ENCODE assay signal across 25 cellular contexts in genomic region chr14:57205953-57206352, GRCh38.
"Had no signal": no experiment of that assay in that cellular context is flagged by ENCODE, and none has a peak within 500 bp of the region (broad histone marks: within the 10 kb centered on the region; RNA-seq: fewer than 3 reads in every experiment).

No MANE protein-coding gene starts in this region.

- H3K79me2 ChIP-seq: hepatocyte had no signal

- H3K4me2 ChIP-seq: hepatocyte had no signal

- DNase-seq: activated B cell treated with CpG ODN at 0.5 μM for 24 hours; activated CD4-positive, alpha-beta T cell treated with anti-CD3 and anti-CD28 coated beads for 4 hours; activated CD4-positive, alpha-beta T cell treated with anti-CD3 and anti-CD28 coated beads, Interleukin-2, amount 50 U/mL, for 48 hours; activated CD8-positive, alpha-beta memory T cell treated with anti-CD3 and anti-CD28 coated beads, Interleukin-2, amount 50 U/mL, for 48 hours; activated effector memory CD4-positive, alpha-beta T cell treated with Interleukin-2 at 50 U/mL for 16 hours; activated naive CD4-positive, alpha-beta T cell treated with anti-CD3 and anti-CD28 coated beads for 36 hours; activated naive CD8-positive, alpha-beta T cell treated with anti-CD3 and anti-CD28 coated beads, Interleukin-2, amount 10 ng/mL, durations not matched to agents 7 days and 5 days; activated T-cell treated with anti-CD3 and anti-CD28 coated beads, Interleukin-2, amount 50 U/mL, for 72 hours; anterior cingulate cortex; body of pancreas; effector CD4-positive, alpha-beta T cell; glutamatergic neuron; immature natural killer cell; kidney glomerular epithelial cell; left lung; pancreas; psoas muscle; stimulated activated CD4-positive, alpha-beta T cell treated with anti-CD3 and anti-CD28 coated beads, Interleukin-4, amount 100 ng/mL, for 24 hours; stimulated activated naive CD4-positive, alpha-beta T cell treated with Interleukin-2 at 50 U/mL for 16 hours; T-helper 9 cell; thyroid gland had no signal

- H2AFZ ChIP-seq: hepatocyte had no signal

- ATAC-seq: activated T-cell treated with anti-CD3 and anti-CD28 coated beads, Interleukin-2, amount 50 U/mL, for 72 hours; body of pancreas; left lung; natural killer cell treated with Interleukin-12 subunit alpha and Interleukin-12 subunit beta and Interleukin-15 and Interleukin-18, amount 100 ng/mL, for 72 hours; pancreas; psoas muscle had no signal

- H3K9me3 ChIP-seq: body of pancreas, left lung, pancreas, psoas muscle, right atrium auricular region, thyroid gland had no signal

- H3K27me3 ChIP-seq: body of pancreas, cardiac muscle cell, hepatocyte, left lung, pancreas, right atrium auricular region, thyroid gland had no signal

- H3K27ac ChIP-seq: body of pancreas, hepatocyte, left lung, pancreas, psoas muscle, right atrium auricular region, thyroid gland had no signal

- H3K4me1 ChIP-seq: body of pancreas, pancreas, psoas muscle, right atrium auricular region, thyroid gland had no signal

- H3K4me3 ChIP-seq: body of pancreas, cardiac muscle cell, hepatocyte, left lung, pancreas, psoas muscle, right atrium auricular region, thyroid gland had no signal
